In the genomic region with DNA sequence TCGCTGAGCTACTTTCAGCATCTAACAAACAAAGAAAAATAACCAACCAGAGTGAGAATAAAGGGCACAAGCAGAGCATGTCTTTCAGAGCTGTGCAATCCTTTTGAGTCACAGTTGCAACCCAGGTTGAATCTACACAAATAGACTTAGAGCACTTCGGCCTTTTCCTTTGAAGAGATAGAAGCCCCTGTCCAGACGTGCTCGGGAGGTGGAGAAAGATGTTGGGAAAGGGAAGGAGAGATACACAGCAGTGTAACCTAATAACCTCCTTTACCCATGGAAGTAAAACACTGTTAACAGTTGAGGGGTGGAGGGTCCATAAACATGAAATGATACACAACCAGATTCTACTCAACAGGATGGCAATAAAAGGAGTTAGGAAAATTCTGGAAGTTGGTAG, we compare ENCODE assay signal across 20 cellular contexts.
"Had no signal": no experiment of that assay in that cellular context is flagged by ENCODE, and none has a peak within 500 bp of the region (broad histone marks: within the 10 kb centered on the region; RNA-seq: fewer than 3 reads in every experiment).

No MANE protein-coding gene starts in this region.

- H3K27ac Mint-ChIP-seq: activated CD8-positive, alpha-beta T cell treated with anti-CD3 and anti-CD28 coated beads, Interleukin-2, amount 10 ng/mL, durations not matched to agents 7 days and 5 days; activated naive CD8-positive, alpha-beta T cell treated with anti-CD3 and anti-CD28 coated beads, Interleukin-2, amount 50 U/mL, for 24 hours; activated T-helper 1 cell treated with anti-CD3 and anti-CD28 coated beads, Interleukin-12 subunit alpha, Interleukin-12 subunit beta, Interleukin-2, Interleukin-4 antibody, amounts not matched to agents 30 ng/mL and 10 ng/mL and 1 ng/mL, durations not matched to agents 14 hours and 24 hours and 36 hours; effector memory CD8-positive, alpha-beta T cell had no signal

- DNase-seq: activated CD4-positive, alpha-beta T cell treated with anti-CD3 and anti-CD28 coated beads, Interleukin-2, amount 50 U/mL, for 1 hour; activated CD4-positive, CD25-positive, alpha-beta regulatory T cell treated with anti-CD3 and anti-CD28 coated beads, Interleukin-2, amount 50 U/mL, for 72 hours; activated CD8-positive, alpha-beta T cell treated with anti-CD3 and anti-CD28 coated beads, Interleukin-2, amount 10 ng/mL, durations not matched to agents 7 days and 5 days; activated gamma-delta T cell; activated naive CD4-positive, alpha-beta T cell treated with anti-CD3 and anti-CD28 coated beads, Interleukin-2, amount 50 U/mL, for 16 hours; activated naive CD8-positive, alpha-beta T cell treated with anti-CD3 and anti-CD28 coated beads, Interleukin-2, amount 50 U/mL, for 24 hours; body of pancreas; caudate nucleus; effector memory CD8-positive, alpha-beta T cell; hippocampal formation; mucosa of descending colon; psoas muscle; spleen; stimulated activated CD4-positive, alpha-beta T cell treated with anti-CD3 and anti-CD28 coated beads, Interleukin-4, amount 100 ng/mL, for 1 hour; stimulated activated naive CD4-positive, alpha-beta T cell; testis; trophoblast cell had no signal

- H3K27ac ChIP-seq: body of pancreas, esophagus muscularis mucosa, psoas muscle, right atrium auricular region, spleen, testis had no signal

- H3K9me3 Mint-ChIP-seq: activated naive CD8-positive, alpha-beta T cell treated with anti-CD3 and anti-CD28 coated beads, Interleukin-2, amount 50 U/mL, for 24 hours; activated T-helper 1 cell treated with anti-CD3 and anti-CD28 coated beads, Interleukin-12 subunit alpha, Interleukin-12 subunit beta, Interleukin-2, Interleukin-4 antibody, amounts not matched to agents 30 ng/mL and 10 ng/mL and 1 ng/mL, durations not matched to agents 14 hours and 24 hours and 36 hours; effector memory CD8-positive, alpha-beta T cell had no signal

- H3K4me3 Mint-ChIP-seq: activated CD8-positive, alpha-beta T cell treated with anti-CD3 and anti-CD28 coated beads, Interleukin-2, amount 10 ng/mL, durations not matched to agents 7 days and 5 days; activated naive CD8-positive, alpha-beta T cell treated with anti-CD3 and anti-CD28 coated beads, Interleukin-2, amount 50 U/mL, for 24 hours; activated T-helper 1 cell treated with anti-CD3 and anti-CD28 coated beads, Interleukin-12 subunit alpha, Interleukin-12 subunit beta, Interleukin-2, Interleukin-4 antibody, amounts not matched to agents 30 ng/mL and 10 ng/mL and 1 ng/mL, durations not matched to agents 14 hours and 24 hours and 36 hours; effector memory CD8-positive, alpha-beta T cell had no signal
